Comparison of ENCODE assay signal across 12 cellular contexts in genomic region chr7:127708201-127708600, GRCh38.
"Had no signal": no experiment of that assay in that cellular context is flagged by ENCODE, and none has a peak within 500 bp of the region (broad histone marks: within the 10 kb centered on the region; RNA-seq: fewer than 3 reads in every experiment).

No MANE protein-coding gene starts in this region.

- H3K4me1 ChIP-seq: adrenal gland, right lobe of liver had no signal

- H3K27me3 ChIP-seq: adrenal gland, ascending aorta, esophagus muscularis mucosa, heart left ventricle, right lobe of liver, upper lobe of left lung had no signal

- H3K4me3 ChIP-seq: adrenal gland, ascending aorta, esophagus muscularis mucosa, heart left ventricle, mucosa of descending colon, right lobe of liver, upper lobe of left lung had no signal

- H3K27ac Mint-ChIP-seq: activated CD4-positive, alpha-beta memory T cell treated with anti-CD3 and anti-CD28 coated beads for 36 hours; activated naive CD4-positive, alpha-beta T cell treated with anti-CD3 and anti-CD28 coated beads, Interleukin-2, amount 50 U/mL, for 72 hours; activated T-helper 1 cell treated with anti-CD3 and anti-CD28 coated beads, Interleukin-12 subunit alpha, Interleukin-12 subunit beta, Interleukin-2, Interleukin-4 antibody, amounts not matched to agents 30 ng/mL and 10 ng/mL and 1 ng/mL, durations not matched to agents 14 hours and 24 hours and 36 hours; nephron progenitor cell; T-helper 1 cell treated with Interleukin-12 subunit alpha and Interleukin-12 subunit beta and Interleukin-4 antibody, amounts not matched to agents 30 μg/mL and 1 μg/mL, for 36 hours had no signal

- H3K27ac ChIP-seq: adrenal gland, ascending aorta, esophagus muscularis mucosa, heart left ventricle, right lobe of liver, upper lobe of left lung had no signal

- H3K4me1 Mint-ChIP-seq: nephron progenitor cell had no signal

- H3K4me3 Mint-ChIP-seq: activated CD4-positive, alpha-beta memory T cell treated with anti-CD3 and anti-CD28 coated beads for 36 hours; activated T-helper 1 cell treated with anti-CD3 and anti-CD28 coated beads, Interleukin-12 subunit alpha, Interleukin-12 subunit beta, Interleukin-2, Interleukin-4 antibody, amounts not matched to agents 30 ng/mL and 10 ng/mL and 1 ng/mL, durations not matched to agents 14 hours and 24 hours and 36 hours; nephron progenitor cell; T-helper 1 cell treated with Interleukin-12 subunit alpha and Interleukin-12 subunit beta and Interleukin-4 antibody, amounts not matched to agents 30 μg/mL and 1 μg/mL, for 36 hours had no signal

- H3K27me3 Mint-ChIP-seq: activated CD4-positive, alpha-beta memory T cell treated with anti-CD3 and anti-CD28 coated beads for 36 hours had no signal
